9 cellular contexts compared by ENCODE assay signal in genomic region chr11:2401436-2401984, GRCh38. TPM values are rescaled to one million over a fixed set of nuclear protein-coding genes. Genes with fewer than 3 reads are reported as not detected.
DNase-seq lines count a peak whose midpoint lies in the region; ATAC-seq, FAIRE-seq and TF ChIP-seq lines count a peak whose summit lies in the region.
"Had no signal": no experiment of that assay in that cellular context is flagged by ENCODE, and none has a peak within 500 bp of the region (broad histone marks: within the 10 kb centered on the region; RNA-seq: fewer than 3 reads in every experiment).

No MANE protein-coding gene starts in this region.

- no peaks in the 10 kb centered on the region for H3K9me2 ChIP-seq in hepatocyte (replicated peaks; ENCODE audit: insufficient read depth)

- H3K4me1 ChIP-seq in hepatocyte (ENCODE audit: insufficient read depth), result peaks cover 21% of the 10 kb centered on the region

- no peaks in the 10 kb centered on the region for H4K20me1 ChIP-seq in hepatocyte (ENCODE audit: insufficient read depth, poor library complexity, severe bottlenecking)

- POLR2A ChIA-PET in activated B cell treated with CpG ODN at 0.5 μM for 24 hours (lab: Charles Lee), result interaction anchor here (0.9 to 5.6 kb wide), 6 partner anchors 11 to 99 kb away, joined by 3 to 91 read pairs (median 22); partner anchors contain the start of genes C11orf21, CD81 and TSPAN32

- peak overlapping the region; percentile 94 for H3K4me2 ChIP-seq in hepatocyte

- CTCF ChIA-PET in activated B cell treated with CpG ODN at 0.5 μM for 24 hours (lab: Charles Lee), result interaction anchor here (1.0 to 3.1 kb wide), 3 partner anchors 36 to 129 kb away, joined by 3 to 30 read pairs (median 3); no protein-coding TSS in a partner anchor

- peaks cover 42% of the 10 kb centered on the region for H3K36me3 Mint-ChIP-seq in activated B cell treated with CpG ODN at 0.5 μM for 24 hours (ENCODE audit: low read depth)
- H3K36me3 Mint-ChIP-seq in stimulated activated effector memory CD8-positive, alpha-beta T cell treated with anti-CD3 and anti-CD28 coated beads, Interleukin-12 subunit alpha, Interleukin-12 subunit beta, amount 100 ng/mL, for 72 hours, result peaks cover 74% of the 10 kb centered on the region

- FAIRE-seq in H54 (lab: Jason Lieb, UNC), result no peak

- no peaks in the 10 kb centered on the region for H3K36me3 ChIP-seq in hepatocyte (replicated peaks; ENCODE audit: insufficient read depth, low read depth)

- in situ Hi-C loops in GM13976 (cut with MboI; ENCODE audit: low sequenced_read_pairs, unreplicated experiment), result no loop called here

- DNase-seq in HL-60 (ENCODE audit: low read depth in 1 of 2, low spot score in 1 of 2) (no peak), activated B cell treated with CpG ODN at 0.5 μM for 24 hours (no peak), hepatocyte (ENCODE audit: low spot score) (no peak), nucleus accumbens (lab: John Stamatoyannopoulos, UW) (no peak), GM13976 (ENCODE audit: low spot score) (no peak), cerebellar cortex (ENCODE audit: low spot score) (no peak), H54 (ENCODE audit: insufficient read length, low spot score) (no peak)
- DNase-seq in stimulated activated effector memory CD8-positive, alpha-beta T cell treated with anti-CD3 and anti-CD28 coated beads, Interleukin-12 subunit alpha, Interleukin-12 subunit beta, amount 100 ng/mL, for 72 hours (ENCODE audit: low spot score in 2 of 2), result no peak
- DNase-seq: KBM-7 had no signal

- no peak overlapping the region for H3K27ac Mint-ChIP-seq in activated B cell treated with CpG ODN at 0.5 μM for 24 hours
- H3K27ac Mint-ChIP-seq in stimulated activated effector memory CD8-positive, alpha-beta T cell treated with anti-CD3 and anti-CD28 coated beads, Interleukin-12 subunit alpha, Interleukin-12 subunit beta, amount 100 ng/mL, for 72 hours, result peak overlapping the region; percentile 95

- H3K27ac ChIP-seq in HL-60 (replicated peaks) (peak overlapping the region; percentile 78), hepatocyte (peak overlapping the region; percentile 88)

- H3K4me3 ChIP-seq in HL-60 (replicated peaks; ENCODE audit: insufficient read depth, low read length) (peak overlapping the region; percentile 92), hepatocyte (peak overlapping the region; percentile 95)

- H3K4me1 Mint-ChIP-seq in activated B cell treated with CpG ODN at 0.5 μM for 24 hours, result peaks cover 21% of the 10 kb centered on the region
- peaks cover 32% of the 10 kb centered on the region for H3K4me1 Mint-ChIP-seq in stimulated activated effector memory CD8-positive, alpha-beta T cell treated with anti-CD3 and anti-CD28 coated beads, Interleukin-12 subunit alpha, Interleukin-12 subunit beta, amount 100 ng/mL, for 72 hours

- H3K9me3 ChIP-seq in hepatocyte (ENCODE audit: low read depth), result no peaks in the 10 kb centered on the region

- 47% methylated on average over 12 of the region's 12 CpGs for WGBS in hepatocyte (ENCODE audit: low lambda C conversion rate, missing lambda C conversion rate)

- TF ChIP-seq CTCF in HL-60 (IDR thresholded peaks at IDR 0.05; ENCODE audit: insufficient read depth, low read length) (no peak), activated B cell treated with CpG ODN at 0.5 μM for 24 hours (IDR thresholded peaks at IDR 0.05) (no peak), hepatocyte (IDR thresholded peaks at IDR 0.05; ENCODE audit: poor library complexity) (no peak), GM13976 (IDR thresholded peaks at IDR 0.05; ENCODE audit: borderline replicate concordance, control extremely low read depth, extremely low read depth, insufficient read depth, missing control alignments) (no peak)

- H3K79me2 ChIP-seq in hepatocyte, result peaks cover 22% of the 10 kb centered on the region

- no peak for TF ChIP-seq POLR2A in H54 (IDR thresholded peaks at IDR 0.05; ENCODE audit: low read depth, low read length)

- H2AFZ ChIP-seq in hepatocyte, result no peak overlapping the region

- peak overlapping the region; percentile 88 for H3K4me3 Mint-ChIP-seq in activated B cell treated with CpG ODN at 0.5 μM for 24 hours
- H3K4me3 Mint-ChIP-seq in stimulated activated effector memory CD8-positive, alpha-beta T cell treated with anti-CD3 and anti-CD28 coated beads, Interleukin-12 subunit alpha, Interleukin-12 subunit beta, amount 100 ng/mL, for 72 hours, result peak overlapping the region; percentile 85

- no peaks in the 10 kb centered on the region for H3K27me3 Mint-ChIP-seq in activated B cell treated with CpG ODN at 0.5 μM for 24 hours

- no peaks in the 10 kb centered on the region for H3K9me3 Mint-ChIP-seq in activated B cell treated with CpG ODN at 0.5 μM for 24 hours
- no peaks in the 10 kb centered on the region for H3K9me3 Mint-ChIP-seq in stimulated activated effector memory CD8-positive, alpha-beta T cell treated with anti-CD3 and anti-CD28 coated beads, Interleukin-12 subunit alpha, Interleukin-12 subunit beta, amount 100 ng/mL, for 72 hours

- no peak for ATAC-seq in activated B cell treated with CpG ODN at 0.5 μM for 24 hours (ENCODE audit: low read depth)
- no peak for ATAC-seq in stimulated activated effector memory CD8-positive, alpha-beta T cell treated with anti-CD3 and anti-CD28 coated beads, Interleukin-12 subunit alpha, Interleukin-12 subunit beta, amount 100 ng/mL, for 72 hours

- H3K27me3 ChIP-seq in HL-60 (ENCODE audit: insufficient read depth, poor library complexity, severe bottlenecking) (no peaks in the 10 kb centered on the region), hepatocyte (no peaks in the 10 kb centered on the region)

- intact Hi-C loops in activated B cell treated with CpG ODN at 0.5 μM for 24 hours (cut with micrococcal nuclease), result loop anchor here (2.0 to 5.0 kb wide), 2 partner anchors 549 to 1396 kb away; partner anchors contain the start of genes LSP1 and NUP98

RNA-seq across cellular contexts. Expression of gene TSSC4, which starts 1.0 kb away (rescaled TPM):
- 59.4 and 59.7 TPM in 2 replicates for total RNA-seq in activated B cell treated with CpG ODN at 0.5 μM for 24 hours
- total RNA-seq in hepatocyte, result 31.4 and 33.8 TPM in 2 replicates
- polyA plus RNA-seq in hepatocyte, result 68.5 and 85.4 TPM in 2 replicates

RNA-seq across cellular contexts. Expression of gene CD81, which starts 24.4 kb away (rescaled TPM):
- total RNA-seq in activated B cell treated with CpG ODN at 0.5 μM for 24 hours (130 and 132 TPM in 2 replicates), hepatocyte (216 and 233 TPM in 2 replicates)
- 471 and 472 TPM in 2 replicates for polyA plus RNA-seq in hepatocyte

RNA-seq across cellular contexts. Expression of gene TRPM5, which starts 42.8 kb away (rescaled TPM):
- total RNA-seq in activated B cell treated with CpG ODN at 0.5 μM for 24 hours (not detected in 2 replicates), hepatocyte (0.07 and 0.32 TPM in 2 replicates)
- polyA plus RNA-seq in hepatocyte, result 0.13 and 0.36 TPM in 2 replicates

RNA-seq across cellular contexts. Expression of gene KCNQ1, which starts 43.3 kb away (rescaled TPM):
- total RNA-seq in activated B cell treated with CpG ODN at 0.5 μM for 24 hours (6.5 and 8.6 TPM in 2 replicates), hepatocyte (1.8 and 4.0 TPM in 2 replicates)
- 4.9 and 6.4 TPM in 2 replicates for polyA plus RNA-seq in hepatocyte
